ENCODE assay signal across 24 cellular contexts in the genomic region with DNA sequence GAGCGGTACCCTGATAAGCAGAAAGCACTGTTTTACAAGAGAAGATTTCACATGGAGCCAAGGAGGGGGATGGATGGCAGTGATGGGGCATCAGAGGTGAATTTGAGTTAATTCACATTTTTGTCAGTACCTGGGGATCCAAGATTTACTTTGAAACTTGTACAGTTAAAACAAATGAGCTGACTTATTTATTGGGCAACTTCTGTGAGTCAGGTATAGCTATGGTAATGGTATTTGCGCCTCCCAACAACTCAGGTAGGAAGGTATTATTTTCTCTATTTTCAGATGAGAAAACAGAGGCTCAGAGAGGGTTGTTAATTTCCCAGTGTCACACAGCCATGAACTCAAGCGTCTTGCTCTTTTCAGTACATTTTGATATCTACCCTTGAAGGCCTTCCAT.
A peak's percentile ranks its signal among the peaks of the same experiment; 100 is the strongest.
DNase-seq lines count a peak whose midpoint lies in the region; ATAC-seq and TF ChIP-seq lines count a peak whose summit lies in the region.
"Had no signal": no experiment of that assay in that cellular context is flagged by ENCODE, and none has a peak within 500 bp of the region (broad histone marks: within the 10 kb centered on the region; RNA-seq: fewer than 3 reads in every experiment).

No MANE protein-coding gene starts in this region.

- H3K9ac ChIP-seq in SK-N-MC (ENCODE audit: insufficient read length) (peak overlapping the region; percentile 72), colonic mucosa (ENCODE audit: low read depth in 2 of 2, low read length in 2 of 2) (no peak overlapping the region), rectal smooth muscle tissue (ENCODE audit: low read length) (no peak overlapping the region)

- POLR2A ChIA-PET in activated CD4-positive, alpha-beta T cell treated with anti-CD3 and anti-CD28 coated beads, Interleukin-2, amount 10 ng/mL, durations not matched to agents 7 days and 5 days (lab: Charles Lee): no interaction called here

- H3K9me3 ChIP-seq in SK-N-MC (ENCODE audit: low read depth, low read length): no peaks in the 10 kb centered on the region
- H3K9me3 ChIP-seq in colonic mucosa: no peaks in the 10 kb centered on the region
- H3K9me3 ChIP-seq: A549, breast epithelium, Caco-2, upper lobe of right lung had no signal

- H3K36me3 ChIP-seq in SK-N-MC (ENCODE audit: insufficient read depth, low read length) (peaks cover 65% of the 10 kb centered on the region), colonic mucosa (peaks cover 4% of the 10 kb centered on the region), rectal smooth muscle tissue (ENCODE audit: control insufficient read depth, insufficient read depth, low read length) (peaks cover 4% of the 10 kb centered on the region)
- H3K36me3 ChIP-seq: breast epithelium had no signal

- intact Hi-C loops in colonic mucosa (cut with DNase I): loop anchor here (5.0 kb wide), 1 partner anchor 87 kb away; no protein-coding TSS in a partner anchor

- peak overlapping the region; percentile 55 for H3K27ac ChIP-seq in SK-N-MC
- no peak overlapping the region for H3K27ac ChIP-seq in colonic mucosa
- no peak overlapping the region for H3K27ac ChIP-seq in rectal smooth muscle tissue (ENCODE audit: low read depth, low read length)
- H3K27ac ChIP-seq: A549, breast epithelium had no signal

- H3K4me1 ChIP-seq in colonic mucosa: no peaks in the 10 kb centered on the region
- no peaks in the 10 kb centered on the region for H3K4me1 ChIP-seq in rectal smooth muscle tissue (ENCODE audit: control insufficient read depth, insufficient read depth, low read length)
- H3K4me1 ChIP-seq: A549, breast epithelium, Caco-2 had no signal

- peaks cover 3% of the 10 kb centered on the region for H3K36me3 Mint-ChIP-seq in activated CD4-positive, alpha-beta T cell treated with anti-CD3 and anti-CD28 coated beads, Interleukin-2, amount 10 ng/mL, durations not matched to agents 7 days and 5 days (ENCODE audit: low read depth)

- ATAC-seq in GM21367 (IDR thresholded peaks at IDR 0.05; ENCODE audit: unreplicated experiment): no peak
- ATAC-seq: A549, SK-N-SH treated with all-trans-retinoic acid at 6 μM for 48 hours, upper lobe of right lung had no signal

- DNase-seq in activated CD4-positive, alpha-beta T cell treated with anti-CD3 and anti-CD28 coated beads, Interleukin-2, amount 10 ng/mL, durations not matched to agents 7 days and 5 days: no peak
- no peak for DNase-seq in activated CD4-positive, alpha-beta T cell treated with anti-CD3 and anti-CD28 coated beads for 1 hour
- DNase-seq in SK-N-MC (ENCODE audit: low read depth, low spot score) (no peak), colonic mucosa (no peak), foreskin fibroblast (no peak), DMS153 (lab: John Stamatoyannopoulos, UW) (no peak)
- DNase-seq: activated B cell treated with CpG ODN at 0.5 μM for 24 hours; activated effector memory CD4-positive, alpha-beta T cell treated with Interleukin-2 at 50 U/mL for 16 hours; Caco-2; cortex of kidney; DND-41; islet precursor cell; NCI-H146; posterior cingulate gyrus; stimulated activated CD8-positive, alpha-beta memory T cell treated with anti-CD3 and anti-CD28 coated beads, Interleukin-4, amount 100 ng/mL, for 48 hours; T1000; upper lobe of right lung had no signal

- TF ChIP-seq CTCF in colonic mucosa (IDR thresholded peaks at IDR 0.05) (no peak), foreskin fibroblast (IDR thresholded peaks at IDR 0.05; ENCODE audit: low read depth, low read length) (no peak)

- H3K4me3 Mint-ChIP-seq in activated CD4-positive, alpha-beta T cell treated with anti-CD3 and anti-CD28 coated beads, Interleukin-2, amount 10 ng/mL, durations not matched to agents 7 days and 5 days: peak overlapping the region; percentile 15
- H3K4me3 Mint-ChIP-seq: activated B cell treated with CpG ODN at 0.5 μM for 24 hours, B cell had no signal

- no peaks in the 10 kb centered on the region for H3K9me3 Mint-ChIP-seq in activated CD4-positive, alpha-beta T cell treated with anti-CD3 and anti-CD28 coated beads, Interleukin-2, amount 10 ng/mL, durations not matched to agents 7 days and 5 days
- H3K9me3 Mint-ChIP-seq: activated B cell treated with CpG ODN at 0.5 μM for 24 hours, neural crest cell had no signal

- H3K27me3 ChIP-seq in colonic mucosa: no peaks in the 10 kb centered on the region
- H3K27me3 ChIP-seq in rectal smooth muscle tissue (ENCODE audit: control insufficient read depth, insufficient read depth, low read length): no peaks in the 10 kb centered on the region

- CTCF ChIA-PET in activated CD4-positive, alpha-beta T cell treated with anti-CD3 and anti-CD28 coated beads, Interleukin-2, amount 10 ng/mL, durations not matched to agents 7 days and 5 days (lab: Charles Lee): interaction anchor here (1.0 kb wide), 1 partner anchor 38 kb away, joined by 3 read pairs; no protein-coding TSS in a partner anchor

- H3K27ac Mint-ChIP-seq in activated CD4-positive, alpha-beta T cell treated with anti-CD3 and anti-CD28 coated beads, Interleukin-2, amount 10 ng/mL, durations not matched to agents 7 days and 5 days: no peak overlapping the region
- H3K27ac Mint-ChIP-seq: activated B cell treated with CpG ODN at 0.5 μM for 24 hours, B cell had no signal

- H3K4me1 Mint-ChIP-seq in activated CD4-positive, alpha-beta T cell treated with anti-CD3 and anti-CD28 coated beads, Interleukin-2, amount 10 ng/mL, durations not matched to agents 7 days and 5 days: peaks cover 35% of the 10 kb centered on the region

- H3K27me3 Mint-ChIP-seq in activated CD4-positive, alpha-beta T cell treated with anti-CD3 and anti-CD28 coated beads, Interleukin-2, amount 10 ng/mL, durations not matched to agents 7 days and 5 days: peaks cover 56% of the 10 kb centered on the region

- H3K4me3 ChIP-seq in SK-N-MC (peak overlapping the region; percentile 90), colonic mucosa (peak overlapping the region; percentile 17), rectal smooth muscle tissue (ENCODE audit: low read length) (peak overlapping the region; percentile 46), foreskin fibroblast (ENCODE audit: low read depth in 1 of 2, low read length in 2 of 2) (no peak overlapping the region)
- H3K4me3 ChIP-seq: A549, breast epithelium had no signal

Comparison
In these comparisons a context has a peak if more than half of its experiments do, and no peak if none do; other contexts are left out.
1. H3K4me3 ChIP-seq: peak in SK-N-MC (single experiment), colonic mucosa (single experiment) and rectal smooth muscle tissue (single experiment); none in foreskin fibroblast (0 of 2).